ENCODE assay signal across 12 cellular contexts in genomic region chr2:177106212-177106611, GRCh38.
DNase-seq lines count a peak whose midpoint lies in the region; ATAC-seq, FAIRE-seq and TF ChIP-seq lines count a peak whose summit lies in the region.
"Had no signal": no experiment of that assay in that cellular context is flagged by ENCODE, and none has a peak within 500 bp of the region (broad histone marks: within the 10 kb centered on the region; RNA-seq: fewer than 3 reads in every experiment).

No MANE protein-coding gene starts in this region.

- TF ChIP-seq CTCF in K562 (IDR thresholded peaks at IDR 0.05 in 2 of 3, conservative IDR thresholded peaks at IDR 0.05 in 1 of 3; ENCODE audit: insufficient read depth in 2 of 3, low read depth in 1 of 3, low read length in 3 of 3): peak; percentile 37 to 57 (median 50)

- intact Hi-C loops in K562 (cut with micrococcal nuclease): no loop called here

- H3K79me2 ChIP-seq in K562 (ENCODE audit: control insufficient read depth, insufficient read depth, low read length): no peaks in the 10 kb centered on the region

- WGBS in K562 (ENCODE audit: insufficient coverage, low coverage, missing lambda C conversion rate): 0% methylated on average over 2 of the region's 2 CpGs

- peaks cover 2 to 4% of the 10 kb centered on the region in 2 experiments; a peak in 3 of 5 replicates for H3K27me3 ChIP-seq in K562 (ENCODE audit: control insufficient read depth in 2 of 2, insufficient read depth in 2 of 2, low read length in 2 of 2)

- H3K4me1 Mint-ChIP-seq in stimulated activated naive CD8-positive, alpha-beta T cell treated with anti-CD3 and anti-CD28 coated beads, Interleukin-15, amount 100 ng/mL, for 72 hours: no peaks in the 10 kb centered on the region
- H3K4me1 Mint-ChIP-seq: activated CD4-positive, alpha-beta T cell treated with anti-CD3 and anti-CD28 coated beads for 36 hours; CD4-positive, CD25-positive, alpha-beta regulatory T cell had no signal

- H3K27ac ChIP-seq in K562 (ENCODE audit: extremely low read depth, low read depth, low read length): no peak overlapping the region

- FAIRE-seq in K562 (lab: Jason Lieb, UNC): peak; percentile 75
- FAIRE-seq: RCC 7860 had no signal

- TF ChIP-seq EP300 in K562 (IDR thresholded peaks at IDR 0.05; ENCODE audit: low read length): no peak

- H3K27me3 Mint-ChIP-seq in stimulated activated naive CD8-positive, alpha-beta T cell treated with anti-CD3 and anti-CD28 coated beads, Interleukin-15, amount 100 ng/mL, for 72 hours: no peaks in the 10 kb centered on the region

- no peaks in the 10 kb centered on the region for H3K4me1 ChIP-seq in K562 (replicated peaks in 1 of 2; ENCODE audit: control insufficient read depth in 2 of 2, insufficient read depth in 2 of 2, low read length in 2 of 2)

- no peak overlapping the region for H3K27ac Mint-ChIP-seq in stimulated activated naive CD8-positive, alpha-beta T cell treated with anti-CD3 and anti-CD28 coated beads, Interleukin-15, amount 100 ng/mL, for 72 hours
- H3K27ac Mint-ChIP-seq: activated CD4-positive, alpha-beta T cell treated with anti-CD3 and anti-CD28 coated beads for 36 hours; CD4-positive, CD25-positive, alpha-beta regulatory T cell had no signal

- in situ Hi-C loops in K562 (cut with MboI): no loop called here

- H3K36me3 ChIP-seq in K562 (ENCODE audit: control insufficient read depth, insufficient read depth, low read length): no peaks in the 10 kb centered on the region

- CTCF ChIA-PET in K562 (lab: Yijun Ruan, JAX; ENCODE audit: low intra/inter-chr PET ratio): no interaction called here

- ATAC-seq in stimulated activated naive CD8-positive, alpha-beta T cell treated with anti-CD3 and anti-CD28 coated beads, Interleukin-15, amount 100 ng/mL, for 72 hours: peak; percentile 60
- no peak for ATAC-seq in stimulated activated naive CD8-positive, alpha-beta T cell treated with anti-CD3 and anti-CD28 coated beads, Interleukin-15, Interleukin-2, amounts not matched to agents 100 U/mL and 50 U/mL, for 24 hours
- ATAC-seq in K562: peak; percentile 93
- ATAC-seq: activated CD4-positive, alpha-beta T cell treated with anti-CD3 and anti-CD28 coated beads for 36 hours had no signal

- no peak for TF ChIP-seq POLR2A in K562 (conservative IDR thresholded peaks at IDR 0.05)

- H3K9me3 ChIP-seq in K562 (replicated peaks; ENCODE audit: control insufficient read depth, insufficient read depth, low read depth, low read length): no peaks in the 10 kb centered on the region

- BruUV-seq in K562 (replicated peaks; lab: Mats Ljungman, UMichigan): no TSS peak

- H3K9me1 ChIP-seq in K562 (ENCODE audit: control insufficient read depth, insufficient read depth, low read length): no peaks in the 10 kb centered on the region

- no peak overlapping the region for H2AFZ ChIP-seq in K562 (ENCODE audit: low read depth, low read length)

- H3K9me3 Mint-ChIP-seq in stimulated activated naive CD8-positive, alpha-beta T cell treated with anti-CD3 and anti-CD28 coated beads, Interleukin-15, amount 100 ng/mL, for 72 hours: peaks cover 4 to 6% of the 10 kb centered on the region in 2 donors

- DNase-seq in stimulated activated naive CD8-positive, alpha-beta T cell treated with anti-CD3 and anti-CD28 coated beads, Interleukin-15, amount 100 ng/mL, for 72 hours: no peak
- DNase-seq in stimulated activated naive CD8-positive, alpha-beta T cell treated with anti-CD3 and anti-CD28 coated beads, Interleukin-15, Interleukin-2, amounts not matched to agents 100 U/mL and 50 U/mL, for 24 hours: no peak
- DNase-seq in HuH-7 (ENCODE audit: low spot score) (peak; percentile 36), K562 (ENCODE audit: extremely low read depth in 1 of 4, low spot score in 3 of 4) (peak in 2 of 4 experiments; percentile 12 to 15), UCSD-AML1 (lab: John Stamatoyannopoulos, UW; ENCODE audit: unreplicated experiment) (no peak), AG20443 (ENCODE audit: low spot score) (no peak), dermis blood vessel endothelial cell (no peak)
- DNase-seq in stimulated activated CD4-positive, alpha-beta T cell treated with anti-CD3 and anti-CD28 coated beads, Interleukin-15, amount 100 ng/mL, for 24 hours: no peak
- DNase-seq: activated CD4-positive, alpha-beta T cell treated with anti-CD3 and anti-CD28 coated beads for 36 hours; CD4-positive, CD25-positive, alpha-beta regulatory T cell; IMR-90 had no signal

- POLR2A ChIA-PET in K562 (lab: Yijun Ruan, JAX): no interaction called here

- no peak overlapping the region for H3K4me3 ChIP-seq in K562

- peak in 1 of 2 experiments; percentile 26; a peak in 1 of 4 replicates for TF ChIP-seq RAD21 in K562 (CRISPR knock-in tag; conservative IDR thresholded peaks at IDR 0.05 in 1 of 2, IDR thresholded peaks at IDR 0.05 in 1 of 2)

- H4K20me1 ChIP-seq in K562 (replicated peaks; ENCODE audit: control insufficient read depth, insufficient read depth, low read length): 0 out of 2 replicates have a peak, but pooled peaks cover 3% of the 10 kb centered on the region

- H3K4me3 Mint-ChIP-seq in stimulated activated naive CD8-positive, alpha-beta T cell treated with anti-CD3 and anti-CD28 coated beads, Interleukin-15, amount 100 ng/mL, for 72 hours: no peak overlapping the region
- H3K4me3 Mint-ChIP-seq: activated CD4-positive, alpha-beta T cell treated with anti-CD3 and anti-CD28 coated beads for 36 hours; CD4-positive, CD25-positive, alpha-beta regulatory T cell had no signal

- H3K4me2 ChIP-seq in K562 (ENCODE audit: insufficient read depth, low read length): no peak overlapping the region

- H3K9ac ChIP-seq in K562 (ENCODE audit: insufficient read depth in 1 of 2, low read depth in 2 of 2, low read length in 2 of 2): no peak overlapping the region

TF ChIP-seq in K562, 482 proteins besides CTCF, POLR2A, EP300 and RAD21 (continues in another document):
- TF ChIP-seq ZFP91 (CRISPR knock-in tag; IDR thresholded peaks at IDR 0.05) (no peak), PPARD (CRISPR knock-in tag; IDR thresholded peaks at IDR 0.05) (no peak), HINFP (tag; conservative IDR thresholded peaks at IDR 0.05; ENCODE audit: low read depth) (no peak), ELF4 (CRISPR knock-in tag; IDR thresholded peaks at IDR 0.05) (no peak), HEY1 (CRISPR knock-in tag; IDR thresholded peaks at IDR 0.05; ENCODE audit: borderline replicate concordance) (no peak), GABPB1 (CRISPR knock-in tag; IDR thresholded peaks at IDR 0.05) (no peak), MTA1 (IDR thresholded peaks at IDR 0.05; ENCODE audit: borderline replicate concordance) (no peak), HDAC2 (IDR thresholded peaks at IDR 0.05) (no peak)
